ENCODE assay signal across 8 cellular contexts in the genomic region with DNA sequence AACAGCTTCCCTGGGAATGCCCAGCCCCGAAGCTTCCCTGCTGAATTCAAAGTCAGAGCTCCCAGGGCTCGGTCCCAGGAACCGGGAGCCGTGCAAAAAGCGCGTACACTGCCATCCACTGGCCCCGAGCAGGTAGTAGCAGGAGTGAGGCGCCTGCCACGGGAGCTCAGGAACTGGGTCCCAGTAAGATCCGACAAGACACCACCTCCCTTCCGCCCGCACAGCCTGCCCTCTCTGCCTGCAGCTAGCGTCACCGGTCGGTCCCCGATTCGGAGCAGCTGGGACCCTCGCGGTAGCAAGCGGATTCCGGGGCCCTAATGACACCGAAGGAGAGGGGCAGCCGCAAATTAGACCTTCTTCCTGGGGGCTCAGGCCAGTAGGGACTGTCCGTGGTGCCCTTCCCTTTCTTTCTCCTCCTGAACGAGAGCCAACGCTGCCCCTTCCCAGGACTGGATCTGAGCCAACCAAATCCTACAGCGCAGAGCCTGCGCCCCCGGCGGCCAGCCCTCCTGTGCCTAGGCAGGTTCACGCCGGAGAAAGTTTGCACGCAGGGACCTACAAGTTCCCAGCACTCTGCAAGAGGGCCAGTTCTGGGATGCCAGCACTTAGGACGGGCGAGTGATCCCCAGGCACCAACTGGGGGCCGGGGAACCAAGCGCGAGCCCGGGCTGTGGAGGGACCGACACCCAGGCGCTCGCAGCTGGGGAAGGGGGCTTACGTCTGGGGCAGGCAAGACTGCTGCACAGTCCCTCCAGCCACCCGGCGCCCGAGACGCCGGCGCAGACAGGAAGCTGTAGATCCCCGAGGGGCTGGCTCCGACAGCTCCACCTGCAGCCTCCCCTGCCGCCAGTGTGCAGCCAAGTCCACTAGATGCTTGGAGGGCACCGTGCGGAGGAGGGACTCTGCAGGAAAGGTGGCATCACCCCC. TPM values are rescaled to one million over a fixed set of nuclear protein-coding genes. Genes with fewer than 3 reads are reported as not detected.
A peak's percentile ranks its signal among the peaks of the same experiment; 100 is the strongest.
DNase-seq lines count a peak whose midpoint lies in the region; ATAC-seq, FAIRE-seq and TF ChIP-seq lines count a peak whose summit lies in the region.

No MANE protein-coding gene starts in this region.

- no peaks in the 10 kb centered on the region for H3K27me3 ChIP-seq in PC-9 (ENCODE audit: insufficient read depth, low read depth)
- H3K27me3 ChIP-seq in stomach = peaks cover 0 to 22% (median 9%) of the 10 kb centered on the region in 3 donors

- H3K9me2 ChIP-seq in PC-9 (ENCODE audit: insufficient read depth) = no peaks in the 10 kb centered on the region

- POLR2A ChIA-PET in PC-9 (lab: Charles Lee; ENCODE audit: unreplicated experiment) = no interaction called here
- POLR2A ChIA-PET in naive thymus-derived CD8-positive, alpha-beta T cell (lab: Charles Lee) = no interaction called here

- peak overlapping the region; percentile 84 to 91 (median 88) for H3K4me3 Mint-ChIP-seq in naive thymus-derived CD8-positive, alpha-beta T cell

- H3K4me1 Mint-ChIP-seq in naive thymus-derived CD8-positive, alpha-beta T cell = peaks cover 5 to 30% (median 26%) of the 10 kb centered on the region in 4 donors

- ATAC-seq in GM21447 (IDR thresholded peaks at IDR 0.05; ENCODE audit: unreplicated experiment) = peak; percentile 73
- ATAC-seq in naive thymus-derived CD8-positive, alpha-beta T cell = peak; percentile 80 to 83

- peak overlapping the region in 2 of 10 donors; percentile 9 to 33 for H3K27ac Mint-ChIP-seq in naive thymus-derived CD8-positive, alpha-beta T cell

- BruUV-seq in PC-9 (replicated peaks; lab: Mats Ljungman, UMichigan) = no TSS peak

- H3F3A ChIP-seq in PC-9 (ENCODE audit: insufficient read depth, low read depth) = peaks cover 7% of the 10 kb centered on the region; the same call in 1 of the 2 replicates

- DNase-seq in DMS153 treated with DMSO at 0.1 percent for 48 hours (lab: John Stamatoyannopoulos, UW; ENCODE audit: unreplicated experiment) (peak; percentile 35), HTR-8/SVneo (ENCODE audit: insufficient read length, low spot score) (peak; percentile 79), PC-9 (peak; percentile 59 to 74), fibroblast of the aortic adventitia (ENCODE audit: low read depth) (peak; percentile 74), stomach (peak; percentile 81)
- DNase-seq in activated T-helper 9 cell treated with anti-CD3 and anti-CD28 coated beads, Interleukin-2, amount 50 U/mL, for 16 hours (ENCODE audit: low read depth) = peak; percentile 42
- peak in 9 of 10 donors; percentile 25 to 70 (median 43) for DNase-seq in naive thymus-derived CD8-positive, alpha-beta T cell

- peak overlapping the region; percentile 99 for H3K4me2 ChIP-seq in PC-9

- H3K9me3 Mint-ChIP-seq in naive thymus-derived CD8-positive, alpha-beta T cell = peaks cover 0 to 4% (median 0%) of the 10 kb centered on the region in 9 donors

- TF ChIP-seq CTCF in PC-9 (conservative IDR thresholded peaks at IDR 0.05) (peak; percentile 70), fibroblast of the aortic adventitia (IDR thresholded peaks at IDR 0.05; ENCODE audit: insufficient read depth, low read length) (peak; percentile 86), stomach (IDR thresholded peaks at IDR 0.05) (peak in 5 of 7 experiments; percentile 6 to 58 (median 43))

- H4K20me1 ChIP-seq in PC-9 (ENCODE audit: insufficient read depth) = no peaks in the 10 kb centered on the region

- peak overlapping the region; percentile 90 for H2AFZ ChIP-seq in PC-9

- peaks cover 0 to 3% (median 0%) of the 10 kb centered on the region in 3 donors for H3K36me3 Mint-ChIP-seq in naive thymus-derived CD8-positive, alpha-beta T cell

- CTCF ChIA-PET in PC-9 (lab: Charles Lee) = interaction anchor here (0.6 to 2.0 kb wide), 5 partner anchors 97 to 295 kb away, joined by 3 to 6 read pairs (median 4); no protein-coding TSS in a partner anchor

- TF ChIP-seq POLR2A in stomach (IDR thresholded peaks at IDR 0.05) = no peak

- H3K79me2 ChIP-seq in PC-9 (ENCODE audit: low read depth) = no peaks in the 10 kb centered on the region

- H3K27me3 Mint-ChIP-seq in naive thymus-derived CD8-positive, alpha-beta T cell = peaks cover under 1 to 17% (median 13%) of the 10 kb centered on the region in 5 donors

- peak overlapping the region; percentile 73 for H3K4me3 ChIP-seq in PC-9
- peak overlapping the region; percentile 67 for H3K4me3 ChIP-seq in fibroblast of the aortic adventitia (ENCODE audit: low read depth, low read length)
- H3K4me3 ChIP-seq in stomach = peak overlapping the region; percentile 51 to 62 (median 55)

- TF ChIP-seq EP300 in stomach (IDR thresholded peaks at IDR 0.05) = no peak

- intact Hi-C loops in PC-9 (cut with micrococcal nuclease; ENCODE audit: unreplicated experiment) = loop anchor here (2.0 to 5.0 kb wide), 3 partner anchors 132 to 170 kb away; no protein-coding TSS in a partner anchor
- intact Hi-C loops in stomach (cut with DNase I; ENCODE audit: low total_unique reads) = no loop called here

- H3K36me3 ChIP-seq in PC-9 (ENCODE audit: low read depth) (no peaks in the 10 kb centered on the region), stomach (peaks cover 0 to 2% (median 0%) of the 10 kb centered on the region in 4 donors)

- H3K9me3 ChIP-seq in PC-9 (ENCODE audit: insufficient read depth, low read depth) (peaks cover 4% of the 10 kb centered on the region; the same call in 1 of the 2 replicates), stomach (peaks cover 0 to 5% (median 0%) of the 10 kb centered on the region in 4 donors)

- WGBS in stomach, 5 donors = 0 to 2% (median 1%) methylated on average over 8 to 54 of the region's 54 CpGs

- peak; percentile 42 for FAIRE-seq in HTR-8/SVneo (lab: Jason Lieb, UNC)

- H3K4me1 ChIP-seq in PC-9 (replicated peaks; ENCODE audit: insufficient read depth) = no peaks in the 10 kb centered on the region; the same call in 1 of the 2 replicates
- H3K4me1 ChIP-seq in stomach = peaks cover 21 to 32% (median 28%) of the 10 kb centered on the region in 4 donors

- H3K27ac ChIP-seq in PC-9 (no peak overlapping the region), stomach (peak overlapping the region in 1 of 5 donors; percentile 35)

RNA-seq across cellular contexts. Expression of gene CORIN, which starts 0.9 kb away (rescaled TPM):
- not detected in 2 replicates for total RNA-seq in PC-9 (2021)
- under 0.01 and 0.49 TPM in 2 replicates for total RNA-seq in fibroblast of the aortic adventitia (ENCODE audit: low replicate concordance)
- total RNA-seq in naive thymus-derived CD8-positive, alpha-beta T cell = under 1 TPM; 0.31 to 0.49 TPM
- polyA plus RNA-seq in naive thymus-derived CD8-positive, alpha-beta T cell = under 1 TPM in 1 of 3 donors, not detected in 2; 0.05 TPM
- total RNA-seq in stomach = 1 to 10 TPM in 2 of 5 donors, under 1 TPM in 1, not detected in 2; 0.45 to 1.7 (median 1.1) TPM
- under 1 TPM; 0.31 to 0.33 (median 0.31) TPM for polyA plus RNA-seq in stomach
